Comparison of ENCODE assay signal across 12 cellular contexts in the genomic region with DNA sequence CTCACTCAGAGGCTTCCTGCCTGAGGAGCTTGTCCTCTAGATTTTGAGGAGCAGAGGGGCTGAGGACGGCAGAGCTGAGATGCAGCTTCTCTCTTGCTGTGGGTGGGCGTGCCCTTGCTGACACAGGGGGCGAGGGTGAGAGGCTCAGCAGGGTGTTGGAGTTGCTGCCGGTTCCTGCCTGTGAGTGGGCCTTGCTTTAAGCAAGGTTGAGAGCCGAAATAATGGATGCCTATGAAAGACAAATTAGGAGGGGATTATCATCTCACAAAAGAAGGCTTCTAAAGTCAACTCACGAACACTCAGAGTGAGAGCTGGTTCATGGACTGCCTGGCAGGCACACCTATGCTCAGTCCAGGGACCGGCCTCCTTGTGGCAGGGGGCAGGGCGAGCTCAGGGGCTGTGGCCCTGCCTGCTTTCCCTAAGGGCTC.
DNase-seq lines count a peak whose midpoint lies in the region; ATAC-seq and TF ChIP-seq lines count a peak whose summit lies in the region.
"Had no signal": no experiment of that assay in that cellular context is flagged by ENCODE, and none has a peak within 500 bp of the region (broad histone marks: within the 10 kb centered on the region; RNA-seq: fewer than 3 reads in every experiment).

No MANE protein-coding gene starts in this region.

- H3K27me3 ChIP-seq in DND-41 (ENCODE audit: insufficient read depth, low read length, poor library complexity) (no peaks in the 10 kb centered on the region), Karpas-422 (ENCODE audit: low read length) (no peaks in the 10 kb centered on the region), neural cell (ENCODE audit: insufficient read depth, low read depth, low read length) (no peaks in the 10 kb centered on the region)
- H3K27me3 ChIP-seq: colonic mucosa had no signal

- peak overlapping the region in 1 of 2 experiments; percentile 24; a peak in 1 of 4 replicates for H3K4me3 ChIP-seq in DND-41 (ENCODE audit: low read depth in 1 of 2, low read length in 2 of 2)
- no peak overlapping the region for H3K4me3 ChIP-seq in Karpas-422 (ENCODE audit: low read length)
- peak overlapping the region; percentile 7 for H3K4me3 ChIP-seq in neural cell (ENCODE audit: low read length)
- H3K4me3 ChIP-seq in mucosa of descending colon = no peak overlapping the region
- H3K4me3 ChIP-seq: colonic mucosa had no signal

- peaks cover 99% of the 10 kb centered on the region for H3K4me1 ChIP-seq in DND-41 (ENCODE audit: insufficient read depth, low read length)
- peaks cover 92% of the 10 kb centered on the region for H3K4me1 ChIP-seq in Karpas-422 (ENCODE audit: low read length)
- no peaks in the 10 kb centered on the region for H3K4me1 ChIP-seq in mucosa of descending colon (ENCODE audit: low read depth)
- H3K4me1 ChIP-seq: colonic mucosa had no signal

- H3K79me2 ChIP-seq in DND-41 (ENCODE audit: insufficient read depth, low read length) (peaks cover 96% of the 10 kb centered on the region), Karpas-422 (ENCODE audit: low read length) (peaks cover 78% of the 10 kb centered on the region), neural cell (replicated peaks; ENCODE audit: insufficient read depth, low read length) (peaks cover 19% of the 10 kb centered on the region)

- no peaks in the 10 kb centered on the region for H4K20me1 ChIP-seq in DND-41 (ENCODE audit: insufficient read depth, low read length)
- H4K20me1 ChIP-seq in Karpas-422 (ENCODE audit: insufficient read depth, low read depth, low read length) = no peaks in the 10 kb centered on the region
- no peaks in the 10 kb centered on the region for H4K20me1 ChIP-seq in neural cell (ENCODE audit: insufficient read depth)

- TF ChIP-seq RAD21 in neural cell (conservative IDR thresholded peaks at IDR 0.05) = no peak

- no peaks in the 10 kb centered on the region for H3F3A ChIP-seq in neural cell (ENCODE audit: insufficient read depth, low read length, poor library complexity, severe bottlenecking)

- no peak for TF ChIP-seq CTCF in DND-41 (IDR thresholded peaks at IDR 0.05; ENCODE audit: borderline replicate concordance, extremely low read depth, low read length, poor library complexity, severe bottlenecking)
- TF ChIP-seq CTCF in neural cell (IDR thresholded peaks at IDR 0.05; ENCODE audit: poor library complexity, severe bottlenecking) = no peak
- TF ChIP-seq CTCF in mucosa of descending colon (IDR thresholded peaks at IDR 0.05) = no peak

- peak; percentile 75 for DNase-seq in DND-41
- DNase-seq in Karpas-422 = no peak
- no peak for DNase-seq in NCI-H774 (lab: John Stamatoyannopoulos, UW)
- no peak for DNase-seq in activated CD4-positive, alpha-beta T cell treated with anti-CD3 and anti-CD28 coated beads for 48 hours
- DNase-seq in nucleus accumbens (lab: John Stamatoyannopoulos, UW) = no peak
- no peak for DNase-seq in mucosa of descending colon
- DNase-seq: activated gamma-delta T cell, anterior cingulate cortex, colonic mucosa had no signal

- intact Hi-C loops in mucosa of descending colon (cut with DNase I, micrococcal nuclease) = no loop called here

- H3K9me3 ChIP-seq in DND-41 (ENCODE audit: insufficient read depth, low read length, severe bottlenecking) = no peaks in the 10 kb centered on the region
- no peaks in the 10 kb centered on the region for H3K9me3 ChIP-seq in Karpas-422 (ENCODE audit: low read length)
- no peaks in the 10 kb centered on the region for H3K9me3 ChIP-seq in neural cell (ENCODE audit: low read length)
- no peaks in the 10 kb centered on the region for H3K9me3 ChIP-seq in mucosa of descending colon
- H3K9me3 ChIP-seq: colonic mucosa had no signal

- H2AFZ ChIP-seq in DND-41 (ENCODE audit: low read depth, low read length) (no peak overlapping the region), Karpas-422 (ENCODE audit: low read length) (no peak overlapping the region), neural cell (ENCODE audit: low read depth, low read length) (no peak overlapping the region)

- peak overlapping the region; percentile 96 for H3K27ac ChIP-seq in DND-41 (ENCODE audit: low read length)
- peak overlapping the region; percentile 67 for H3K27ac ChIP-seq in Karpas-422 (ENCODE audit: low read length)
- H3K27ac ChIP-seq in cingulate gyrus (ENCODE audit: low read depth, low read length) = peak overlapping the region; percentile 55
- no peak overlapping the region for H3K27ac ChIP-seq in neural cell (ENCODE audit: low read length)
- H3K27ac ChIP-seq: colonic mucosa, epithelial cell of prostate had no signal

- TF ChIP-seq EP300 in neural cell (conservative IDR thresholded peaks at IDR 0.05; ENCODE audit: poor library complexity, severe bottlenecking) = no peak

- ATAC-seq in DND-41 (ENCODE audit: insufficient read depth, low read depth) (peak; percentile 78), mucosa of descending colon (no peak)

- H3K9me2 ChIP-seq in Karpas-422 (replicated peaks; ENCODE audit: insufficient read depth, low read length) (no peaks in the 10 kb centered on the region), neural cell (ENCODE audit: insufficient read depth, low read length) (no peaks in the 10 kb centered on the region)

- H3K4me2 ChIP-seq in DND-41 (ENCODE audit: insufficient read depth, low read length) (peak overlapping the region; percentile 50), Karpas-422 (ENCODE audit: low read depth, low read length, poor library complexity, severe bottlenecking) (no peak overlapping the region), neural cell (ENCODE audit: low read length) (no peak overlapping the region)

- H3K36me3 ChIP-seq in DND-41 (ENCODE audit: insufficient read depth, low read length) = peaks cover 84% of the 10 kb centered on the region
- H3K36me3 ChIP-seq in Karpas-422 (ENCODE audit: insufficient read depth, low read length) = no peaks in the 10 kb centered on the region
- H3K36me3 ChIP-seq in neural cell (ENCODE audit: insufficient read depth, low read length) = no peaks in the 10 kb centered on the region
- no peaks in the 10 kb centered on the region for H3K36me3 ChIP-seq in mucosa of descending colon (ENCODE audit: low read depth)
- H3K36me3 ChIP-seq: colonic mucosa had no signal

- H3K9ac ChIP-seq in DND-41 (ENCODE audit: low read depth, low read length) = peak overlapping the region; percentile 61
- H3K9ac ChIP-seq in Karpas-422 (ENCODE audit: low read length) = peak overlapping the region; percentile 22; the same call in 1 of the 2 replicates
- H3K9ac ChIP-seq in neural cell (ENCODE audit: low read length) = no peak overlapping the region

TF ChIP-seq in neural cell, 6 proteins besides CTCF, POLR2A, EP300 and RAD21:
- TF ChIP-seq SMC3 (conservative IDR thresholded peaks at IDR 0.05; ENCODE audit: poor library complexity) (no peak), EZH2 (IDR thresholded peaks at IDR 0.05; ENCODE audit: borderline replicate concordance, insufficient read depth, low read length, poor library complexity, severe bottlenecking) (no peak), TAF1 (IDR thresholded peaks at IDR 0.05; ENCODE audit: low read depth) (no peak), MXI1 (conservative IDR thresholded peaks at IDR 0.05; ENCODE audit: poor library complexity, severe bottlenecking) (no peak), POLR2AphosphoS5 (IDR thresholded peaks at IDR 0.05) (no peak)
- TF ChIP-seq, protein P1, sequence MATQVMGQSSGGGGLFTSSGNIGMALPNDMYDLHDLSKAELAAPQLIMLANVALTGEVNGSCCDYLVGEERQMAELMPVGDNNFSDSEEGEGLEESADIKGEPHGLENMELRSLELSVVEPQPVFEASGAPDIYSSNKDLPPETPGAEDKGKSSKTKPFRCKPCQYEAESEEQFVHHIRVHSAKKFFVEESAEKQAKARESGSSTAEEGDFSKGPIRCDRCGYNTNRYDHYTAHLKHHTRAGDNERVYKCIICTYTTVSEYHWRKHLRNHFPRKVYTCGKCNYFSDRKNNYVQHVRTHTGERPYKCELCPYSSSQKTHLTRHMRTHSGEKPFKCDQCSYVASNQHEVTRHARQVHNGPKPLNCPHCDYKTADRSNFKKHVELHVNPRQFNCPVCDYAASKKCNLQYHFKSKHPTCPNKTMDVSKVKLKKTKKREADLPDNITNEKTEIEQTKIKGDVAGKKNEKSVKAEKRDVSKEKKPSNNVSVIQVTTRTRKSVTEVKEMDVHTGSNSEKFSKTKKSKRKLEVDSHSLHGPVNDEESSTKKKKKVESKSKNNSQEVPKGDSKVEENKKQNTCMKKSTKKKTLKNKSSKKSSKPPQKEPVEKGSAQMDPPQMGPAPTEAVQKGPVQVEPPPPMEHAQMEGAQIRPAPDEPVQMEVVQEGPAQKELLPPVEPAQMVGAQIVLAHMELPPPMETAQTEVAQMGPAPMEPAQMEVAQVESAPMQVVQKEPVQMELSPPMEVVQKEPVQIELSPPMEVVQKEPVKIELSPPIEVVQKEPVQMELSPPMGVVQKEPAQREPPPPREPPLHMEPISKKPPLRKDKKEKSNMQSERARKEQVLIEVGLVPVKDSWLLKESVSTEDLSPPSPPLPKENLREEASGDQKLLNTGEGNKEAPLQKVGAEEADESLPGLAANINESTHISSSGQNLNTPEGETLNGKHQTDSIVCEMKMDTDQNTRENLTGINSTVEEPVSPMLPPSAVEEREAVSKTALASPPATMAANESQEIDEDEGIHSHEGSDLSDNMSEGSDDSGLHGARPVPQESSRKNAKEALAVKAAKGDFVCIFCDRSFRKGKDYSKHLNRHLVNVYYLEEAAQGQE (IDR thresholded peaks at IDR 0.05; ENCODE audit: borderline replicate concordance) = no peak
